In the genomic region with DNA sequence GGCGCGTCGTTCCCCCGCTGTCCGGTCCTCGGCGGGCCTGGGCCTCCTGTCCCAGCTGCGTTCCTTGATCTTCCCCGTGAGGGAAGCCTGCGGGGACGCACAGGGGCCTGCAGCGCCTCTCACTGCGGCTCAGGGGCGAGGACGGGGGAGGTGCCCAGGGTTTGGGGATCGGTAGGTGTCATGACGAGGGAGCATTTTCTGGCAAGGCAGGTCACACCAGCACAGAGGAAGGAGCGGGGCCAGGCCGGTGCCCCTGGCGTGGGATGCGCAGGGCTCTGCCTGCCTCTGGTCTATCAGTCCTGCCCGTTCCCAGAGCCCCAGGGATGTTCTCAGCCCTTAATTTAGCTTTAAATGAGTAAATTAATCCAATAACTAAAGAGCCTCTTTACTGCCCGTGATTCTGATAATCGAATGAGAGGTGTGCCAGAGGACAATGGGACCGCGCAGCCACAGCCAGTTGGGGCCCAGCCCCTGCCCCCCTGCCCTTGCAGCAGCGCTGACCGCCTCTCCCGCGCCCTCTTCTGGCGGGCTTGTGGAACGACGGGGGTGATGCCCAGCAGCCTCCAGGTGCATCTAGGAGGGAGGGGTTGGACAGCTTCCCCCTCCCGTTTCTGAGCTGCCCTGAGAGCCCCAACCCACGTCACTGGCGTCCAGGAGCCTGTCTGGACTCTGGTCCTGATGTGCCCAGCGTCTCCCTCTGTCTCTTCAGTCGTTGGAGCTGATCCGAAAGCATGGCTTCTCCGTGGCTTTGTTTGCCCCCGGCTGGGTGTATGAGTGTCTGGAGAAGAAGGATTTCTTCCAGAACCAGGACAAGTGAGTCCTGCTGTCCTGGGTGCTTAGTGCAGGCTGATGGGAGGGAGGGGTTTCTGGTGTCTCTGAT, we compare ENCODE assay signal across 8 cellular contexts. TPM values are rescaled to one million over a fixed set of nuclear protein-coding genes. Genes with fewer than 3 reads are reported as not detected.
DNase-seq lines count a peak whose midpoint lies in the region; TF ChIP-seq lines count a peak whose summit lies in the region.

No MANE protein-coding gene starts in this region.

- no peak overlapping the region for H3K4me3 ChIP-seq in fibroblast of the aortic adventitia (ENCODE audit: low read depth, low read length)

- TF ChIP-seq CTCF in fibroblast of the aortic adventitia (IDR thresholded peaks at IDR 0.05; ENCODE audit: insufficient read depth, low read length), result peak; percentile 85

- intact Hi-C loops in posterior cingulate gyrus (cut with DNase I), result no loop called here

- DNase-seq in NCI-H510A treated with DMSO at 0.1 percent for 48 hours (lab: John Stamatoyannopoulos, UW) (peak; percentile 27), NCI-H510A (lab: John Stamatoyannopoulos, UW) (no peak), NCI-H748 (lab: John Stamatoyannopoulos, UW; ENCODE audit: unreplicated experiment) (peak; percentile 24), fibroblast of the aortic adventitia (ENCODE audit: low read depth) (peak; percentile 12), posterior cingulate gyrus (peak in 7 of 10 donors; percentile 38 to 93 (median 56)), cerebellar cortex (ENCODE audit: low spot score) (no peak), SW480 (ENCODE audit: low spot score) (no peak)
- DNase-seq in activated CD8-positive, alpha-beta memory T cell treated with anti-CD3 and anti-CD28 coated beads, Interleukin-2, amount 50 U/mL, for 48 hours, result peak; percentile 82

RNA-seq across cellular contexts. Expression of gene ENGASE, which starts 7.9 kb away (rescaled TPM):
- total RNA-seq in fibroblast of the aortic adventitia (ENCODE audit: low replicate concordance), result 8.4 and 18.6 TPM in 2 replicates

RNA-seq across cellular contexts. Expression of gene C1QTNF1, which starts 58.6 kb away (rescaled TPM):
- 42.1 and 44.3 TPM in 2 replicates for total RNA-seq in fibroblast of the aortic adventitia (ENCODE audit: low replicate concordance)

Comparison
In these comparisons a context has a peak if more than half of its experiments do, and no peak if none do; other contexts are left out.
1. DNase-seq: peak in NCI-H510A treated with DMSO at 0.1 percent for 48 hours (single experiment), NCI-H748 (single experiment), activated CD8-positive, alpha-beta memory T cell treated with anti-CD3 and anti-CD28 coated beads, Interleukin-2, amount 50 U/mL, for 48 hours (single experiment), fibroblast of the aortic adventitia (single experiment) and posterior cingulate gyrus (7 of 10); none in NCI-H510A (single experiment), cerebellar cortex (single experiment) and SW480 (single experiment).